ENCODE assay signal across 9 cellular contexts in the genomic region with DNA sequence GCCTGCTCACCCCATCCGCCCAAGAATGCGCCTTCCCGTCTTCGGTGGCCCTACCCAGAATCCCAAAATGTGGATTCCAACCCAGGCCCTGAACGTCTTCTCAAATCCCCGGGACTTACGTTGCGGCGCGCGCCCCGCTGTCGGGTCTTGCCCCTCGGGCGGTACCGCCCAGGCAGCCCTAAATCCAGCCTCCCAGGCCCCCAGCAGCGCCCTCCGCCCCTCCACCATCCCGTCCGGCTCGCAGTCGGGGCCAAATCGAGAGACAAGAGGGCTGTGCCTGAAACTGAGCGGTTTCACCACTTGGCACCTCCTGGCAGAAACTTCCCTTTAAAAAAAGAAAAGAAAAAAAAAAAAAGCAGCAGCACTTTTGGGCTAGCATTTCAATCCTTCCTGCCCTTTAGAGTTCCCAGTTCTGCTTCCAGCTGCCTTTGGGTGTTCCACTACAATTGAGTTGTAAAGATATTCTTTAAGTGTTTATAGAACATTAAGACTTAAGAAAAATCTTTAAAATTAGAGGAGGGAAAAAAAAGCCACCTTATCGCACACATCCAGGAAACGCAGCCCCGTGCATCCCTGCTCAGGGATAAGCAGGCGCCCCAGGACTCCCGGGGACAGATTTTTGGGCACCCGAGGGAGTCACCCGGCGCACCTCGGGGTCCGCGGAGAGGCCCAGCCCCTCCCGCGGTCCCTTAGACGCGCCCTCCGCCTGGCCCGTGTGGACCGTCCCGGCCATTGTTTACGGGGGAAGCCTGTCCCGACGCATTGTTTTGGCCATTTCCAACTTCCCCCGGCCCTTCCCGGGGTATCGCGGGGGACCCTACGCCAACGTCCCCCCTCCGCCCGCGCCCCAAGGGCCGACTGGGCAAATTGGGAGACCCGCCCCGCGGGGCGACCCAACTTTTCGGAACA. TPM values are rescaled to one million over a fixed set of nuclear protein-coding genes. Genes with fewer than 3 reads are reported as not detected.
DNase-seq lines count a peak whose midpoint lies in the region; ATAC-seq and TF ChIP-seq lines count a peak whose summit lies in the region.
"Had no signal": no experiment of that assay in that cellular context is flagged by ENCODE, and none has a peak within 500 bp of the region (broad histone marks: within the 10 kb centered on the region; RNA-seq: fewer than 3 reads in every experiment).

No MANE protein-coding gene starts in this region.

- ATAC-seq in mucosa of descending colon = peak; percentile 28
- no peak for ATAC-seq in HG02759 (IDR thresholded peaks at IDR 0.05; ENCODE audit: unreplicated experiment)

- no peaks in the 10 kb centered on the region for H3K9me3 Mint-ChIP-seq in CD4-positive, alpha-beta memory T cell
- H3K9me3 Mint-ChIP-seq in HFFc6 = no peaks in the 10 kb centered on the region
- H3K9me3 Mint-ChIP-seq in T-helper 1 cell treated with Interleukin-12 subunit alpha and Interleukin-12 subunit beta and Interleukin-4 antibody, amounts not matched to agents 30 μg/mL and 1 μg/mL, for 36 hours = no peaks in the 10 kb centered on the region

- no peaks in the 10 kb centered on the region for H3K27me3 ChIP-seq in CD4-positive, alpha-beta memory T cell (ENCODE audit: insufficient read depth, low read length)

- DNase-seq in CD4-positive, alpha-beta memory T cell = peak in 3 of 5 donors; percentile 23 to 45 (median 30)
- no peak for DNase-seq in HFFc6
- peak; percentile 60 for DNase-seq in epithelial cell of esophagus (ENCODE audit: low read depth)
- DNase-seq in mucosa of descending colon = peak; percentile 51 to 78 (median 67)
- no peak for DNase-seq in H4 (ENCODE audit: low spot score)
- DNase-seq in GM19238 (ENCODE audit: insufficient read length, low spot score) = no peak

- peaks cover 0 to 2% of the 10 kb centered on the region in 2 donors for H3K36me3 Mint-ChIP-seq in CD4-positive, alpha-beta memory T cell
- no peaks in the 10 kb centered on the region for H3K36me3 Mint-ChIP-seq in HFFc6 (ENCODE audit: low read depth)
- H3K36me3 Mint-ChIP-seq in T-helper 1 cell treated with Interleukin-12 subunit alpha and Interleukin-12 subunit beta and Interleukin-4 antibody, amounts not matched to agents 30 μg/mL and 1 μg/mL, for 36 hours (ENCODE audit: low read depth) = peaks cover 2% of the 10 kb centered on the region

- CTCF ChIA-PET in CD4-positive, alpha-beta memory T cell (lab: Charles Lee; ENCODE audit: partially characterized antibody) = no interaction called here

- peaks cover 25 to 51% (median 34%) of the 10 kb centered on the region in 4 donors for H3K4me1 Mint-ChIP-seq in CD4-positive, alpha-beta memory T cell
- H3K4me1 Mint-ChIP-seq in HFFc6 (ENCODE audit: low read depth) = peaks cover 32% of the 10 kb centered on the region
- H3K4me1 Mint-ChIP-seq in T-helper 1 cell treated with Interleukin-12 subunit alpha and Interleukin-12 subunit beta and Interleukin-4 antibody, amounts not matched to agents 30 μg/mL and 1 μg/mL, for 36 hours (ENCODE audit: low read depth) = peaks cover 40% of the 10 kb centered on the region

- TF ChIP-seq CTCF in HFFc6 (IDR thresholded peaks at IDR 0.05) (no peak), epithelial cell of esophagus (IDR thresholded peaks at IDR 0.05; ENCODE audit: insufficient read depth, low read depth, low read length, missing control alignments) (no peak), mucosa of descending colon (IDR thresholded peaks at IDR 0.05) (no peak)

- H3K4me3 ChIP-seq in CD4-positive, alpha-beta memory T cell (ENCODE audit: low read length in 2 of 2) = peak overlapping the region; percentile 29 to 47
- peak overlapping the region; percentile 67 for H3K4me3 ChIP-seq in epithelial cell of esophagus (ENCODE audit: low read length)
- peak overlapping the region; percentile 78 for H3K4me3 ChIP-seq in mucosa of descending colon

- POLR2A ChIA-PET in CD4-positive, alpha-beta memory T cell (lab: Charles Lee; ENCODE audit: partially characterized antibody) = interaction anchor here (0.6 to 1.1 kb wide), 3 partner anchors 82 to 530 kb away, joined by 3 read pairs; partner anchors contain the start of gene TOMM22

- H3K27ac ChIP-seq in CD4-positive, alpha-beta memory T cell (ENCODE audit: low read depth, low read length) = peak overlapping the region; percentile 46

- peak overlapping the region; percentile 83 to 95 (median 88) for H3K27ac Mint-ChIP-seq in CD4-positive, alpha-beta memory T cell
- H3K27ac Mint-ChIP-seq in HFFc6 = peak overlapping the region; percentile 53
- peak overlapping the region; percentile 62 for H3K27ac Mint-ChIP-seq in T-helper 1 cell treated with Interleukin-12 subunit alpha and Interleukin-12 subunit beta and Interleukin-4 antibody, amounts not matched to agents 30 μg/mL and 1 μg/mL, for 36 hours

- peaks cover 0 to 3% of the 10 kb centered on the region in 2 donors for H3K27me3 Mint-ChIP-seq in CD4-positive, alpha-beta memory T cell
- H3K27me3 Mint-ChIP-seq in HFFc6 (ENCODE audit: insufficient read depth) = peaks cover 8% of the 10 kb centered on the region
- H3K27me3 Mint-ChIP-seq in T-helper 1 cell treated with Interleukin-12 subunit alpha and Interleukin-12 subunit beta and Interleukin-4 antibody, amounts not matched to agents 30 μg/mL and 1 μg/mL, for 36 hours (ENCODE audit: low read depth) = peaks cover 20% of the 10 kb centered on the region

- no peaks in the 10 kb centered on the region for H3K9me3 ChIP-seq in CD4-positive, alpha-beta memory T cell (ENCODE audit: control insufficient read depth in 1 of 2, low read length in 2 of 2)
- H3K9me3 ChIP-seq in mucosa of descending colon = no peaks in the 10 kb centered on the region

- no peaks in the 10 kb centered on the region for H3K36me3 ChIP-seq in CD4-positive, alpha-beta memory T cell (ENCODE audit: insufficient read depth, low read length)
- no peaks in the 10 kb centered on the region for H3K36me3 ChIP-seq in mucosa of descending colon (ENCODE audit: low read depth)

- H3K4me3 Mint-ChIP-seq in CD4-positive, alpha-beta memory T cell = peak overlapping the region; percentile 81 to 90 (median 85)
- H3K4me3 Mint-ChIP-seq in HFFc6 = peak overlapping the region; percentile 85
- peak overlapping the region; percentile 79 for H3K4me3 Mint-ChIP-seq in T-helper 1 cell treated with Interleukin-12 subunit alpha and Interleukin-12 subunit beta and Interleukin-4 antibody, amounts not matched to agents 30 μg/mL and 1 μg/mL, for 36 hours

- intact Hi-C loops in CD4-positive, alpha-beta memory T cell (cut with micrococcal nuclease) = loop anchor here (2.0 kb wide), 3 partner anchors 81 to 125 kb away; partner anchors contain the start of genes CSNK1E, DDX17 and TMEM184B
- intact Hi-C loops in mucosa of descending colon (cut with DNase I, micrococcal nuclease) = no loop called here

- peaks cover 46% of the 10 kb centered on the region for H3K4me1 ChIP-seq in CD4-positive, alpha-beta memory T cell (ENCODE audit: insufficient read depth, low read length)
- peaks cover 17% of the 10 kb centered on the region for H3K4me1 ChIP-seq in mucosa of descending colon (ENCODE audit: low read depth)

RNA-seq across cellular contexts. Expression of gene KCNJ4, which starts 57.6 kb away (rescaled TPM):
- total RNA-seq in CD4-positive, alpha-beta memory T cell = not detected
- polyA plus RNA-seq in CD4-positive, alpha-beta memory T cell = not detected
- not detected for total RNA-seq in HFFc6 (2021; fragmentation: NEBNext Ultra II Directional; extraction: Animal tissue kit (Norgen Biotek cat#: 25700))
- not detected for total RNA-seq in mucosa of descending colon
- 0.60 and 1.1 TPM in 2 replicates for total RNA-seq in H4 (2014; rRNA removed; shearing (Covaris generic))
- total RNA-seq: NCI-H460 had no signal

Comparison
In these comparisons a context has a peak if more than half of its experiments do, and no peak if none do; other contexts are left out.
1. DNase-seq: peak in CD4-positive, alpha-beta memory T cell (3 of 5), epithelial cell of esophagus (single experiment) and mucosa of descending colon (3 of 3); none in HFFc6 (single experiment), H4 (single experiment) and GM19238 (single experiment).
2. Peak in every context shown above with its lines, with median percentiles within 50 percentile points of each other: H3K4me3 ChIP-seq, H3K27ac Mint-ChIP-seq and H3K4me3 Mint-ChIP-seq.